37 cellular contexts compared by ENCODE assay signal in the genomic region with DNA sequence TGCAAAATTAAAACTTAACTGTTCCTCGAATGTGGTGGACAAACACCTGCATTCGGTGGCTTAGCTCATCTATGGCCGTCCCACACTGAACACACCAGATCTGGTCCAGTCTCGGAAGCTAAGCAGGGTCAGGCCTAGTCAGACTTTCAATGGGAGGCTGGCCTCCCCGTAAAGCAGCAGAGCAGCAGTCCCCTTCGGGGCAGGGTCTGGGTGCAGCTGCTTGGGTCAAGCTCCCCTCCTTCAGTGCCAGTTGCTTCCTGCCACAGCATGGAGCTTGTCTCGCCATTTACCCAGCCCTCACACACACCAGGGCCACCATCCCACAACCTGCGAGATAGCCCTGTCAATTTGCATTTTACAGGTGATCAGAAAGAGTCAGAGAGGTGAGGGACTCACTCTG.
"Had no signal": no experiment of that assay in that cellular context is flagged by ENCODE, and none has a peak within 500 bp of the region (broad histone marks: within the 10 kb centered on the region; RNA-seq: fewer than 3 reads in every experiment).

No MANE protein-coding gene starts in this region.

- H3K9me3 ChIP-seq: adrenal gland, body of pancreas, breast epithelium had no signal

- H3K27me3 ChIP-seq: adrenal gland, body of pancreas, brain microvascular endothelial cell, breast epithelium had no signal

- ATAC-seq: activated CD8-positive, alpha-beta T cell treated with anti-CD3 and anti-CD28 coated beads for 36 hours; activated naive CD4-positive, alpha-beta T cell treated with anti-CD3 and anti-CD28 coated beads, Interleukin-2, amount 50 U/mL, for 72 hours; activated T-cell treated with anti-CD3 and anti-CD28 coated beads, Interleukin-2, amount 50 U/mL, for 4 hours; activated T-cell treated with anti-CD3 and anti-CD28 coated beads, Interleukin-2, amount 50 U/mL, for 72 hours; activated T-helper 17 cell treated with anti-CD3 and anti-CD28 coated beads, Interleukin-2, amount 50 U/mL, for 72 hours; body of pancreas had no signal

- H3K4me1 ChIP-seq: adrenal gland, body of pancreas, breast epithelium had no signal

- H3K4me3 ChIP-seq: adrenal gland, body of pancreas, breast epithelium had no signal

- H3K36me3 ChIP-seq: adrenal gland, brain microvascular endothelial cell, breast epithelium had no signal

- H3K27ac ChIP-seq: adrenal gland, body of pancreas, brain microvascular endothelial cell, breast epithelium, VCaP had no signal

- H3K4me3 Mint-ChIP-seq: activated B cell treated with CpG ODN at 0.5 μM for 24 hours; activated CD4-positive, alpha-beta memory T cell treated with anti-CD3 and anti-CD28 coated beads for 36 hours; activated CD4-positive, alpha-beta T cell treated with anti-CD3 and anti-CD28 coated beads, Interleukin-2, amount 10 ng/mL, durations not matched to agents 24 days and 14 days; activated CD8-positive, alpha-beta T cell treated with anti-CD3 and anti-CD28 coated beads for 36 hours; activated naive CD4-positive, alpha-beta T cell treated with anti-CD3 and anti-CD28 coated beads for 36 hours; activated naive CD8-positive, alpha-beta T cell treated with anti-CD3 and anti-CD28 coated beads for 36 hours; activated T-cell treated with anti-CD3 and anti-CD28 coated beads, Interleukin-2, amount 50 U/mL, for 4 hours; activated T-cell treated with anti-CD3 and anti-CD28 coated beads, Interleukin-2, amount 50 U/mL, for 72 hours; activated T-helper 1 cell treated with anti-CD3 and anti-CD28 coated beads, Interleukin-12 subunit alpha, Interleukin-12 subunit beta, Interleukin-2, Interleukin-4 antibody, amounts not matched to agents 30 ng/mL and 10 ng/mL and 1 ng/mL, durations not matched to agents 14 hours and 24 hours and 36 hours; activated T-helper 17 cell treated with anti-CD3 and anti-CD28 coated beads, Interleukin-2, amount 50 U/mL, for 72 hours; T-helper 1 cell treated with Interleukin-12 subunit alpha and Interleukin-12 subunit beta and Interleukin-4 antibody, amounts not matched to agents 30 μg/mL and 1 μg/mL, for 36 hours; T-helper 2 cell treated with Interferon-gamma antibody and Interleukin-4, amounts not matched to agents 5 μg/mL and 100 μg/mL, for 36 hours had no signal

- DNase-seq: activated B cell treated with CpG ODN at 0.5 μM for 24 hours; activated CD4-positive, alpha-beta memory T cell treated with anti-CD3 and anti-CD28 coated beads for 36 hours; activated CD4-positive, alpha-beta T cell treated with anti-CD3 and anti-CD28 coated beads for 4 hours; activated CD4-positive, alpha-beta T cell treated with anti-CD3 and anti-CD28 coated beads, Interleukin-2, amount 10 ng/mL, durations not matched to agents 24 days and 14 days; activated CD4-positive, alpha-beta T cell treated with anti-CD3 and anti-CD28 coated beads, Interleukin-2, amount 50 U/mL, for 1 hour; activated CD4-positive, alpha-beta T cell treated with anti-CD3 and anti-CD28 coated beads, Interleukin-2, amount 50 U/mL, for 4 hours; activated CD4-positive, CD25-positive, alpha-beta regulatory T cell treated with anti-CD3 and anti-CD28 coated beads, Interleukin-2, amount 50 U/mL, for 72 hours; activated CD8-positive, alpha-beta memory T cell treated with anti-CD3 and anti-CD28 coated beads, Interleukin-2, amount 50 U/mL, for 4 hours; activated CD8-positive, alpha-beta T cell treated with anti-CD3 and anti-CD28 coated beads for 36 hours; activated effector memory CD4-positive, alpha-beta T cell treated with anti-CD3 and anti-CD28 coated beads, Interleukin-2, amount 50 U/mL, for 16 hours; activated gamma-delta T cell treated with Interleukin-2 at 50 U/mL for 16 hours; activated naive CD4-positive, alpha-beta T cell; activated naive CD4-positive, alpha-beta T cell treated with anti-CD3 and anti-CD28 coated beads for 36 hours; activated naive CD4-positive, alpha-beta T cell treated with anti-CD3 and anti-CD28 coated beads, Interleukin-2, amount 50 U/mL, for 16 hours; activated naive CD8-positive, alpha-beta T cell treated with anti-CD3 and anti-CD28 coated beads for 36 hours; activated T-cell treated with anti-CD3 and anti-CD28 coated beads for 4 hours; activated T-cell treated with anti-CD3 and anti-CD28 coated beads, Interleukin-2, amount 50 U/mL, for 1 hour; activated T-cell treated with anti-CD3 and anti-CD28 coated beads, Interleukin-2, amount 50 U/mL, for 4 hours; activated T-cell treated with anti-CD3 and anti-CD28 coated beads, Interleukin-2, amount 50 U/mL, for 72 hours; adrenal gland; amniotic stem cell; aorta; body of pancreas; brain microvascular endothelial cell; central memory CD4-positive, alpha-beta T cell; T-helper 1 cell; T-helper 2 cell; T-helper 9 cell had no signal

- FAIRE-seq: astrocyte, TTC549 had no signal

- H3K36me3 Mint-ChIP-seq: activated CD4-positive, alpha-beta memory T cell treated with anti-CD3 and anti-CD28 coated beads for 36 hours; activated naive CD4-positive, alpha-beta T cell treated with anti-CD3 and anti-CD28 coated beads, Interleukin-2, amount 50 U/mL, for 72 hours; activated naive CD8-positive, alpha-beta T cell treated with anti-CD3 and anti-CD28 coated beads for 36 hours had no signal

- H3K27ac Mint-ChIP-seq: activated B cell treated with CpG ODN at 0.5 μM for 24 hours; activated CD4-positive, alpha-beta memory T cell treated with anti-CD3 and anti-CD28 coated beads for 36 hours; activated CD4-positive, alpha-beta T cell treated with anti-CD3 and anti-CD28 coated beads, Interleukin-2, amount 10 ng/mL, durations not matched to agents 24 days and 14 days; activated CD8-positive, alpha-beta T cell treated with anti-CD3 and anti-CD28 coated beads for 36 hours; activated naive CD4-positive, alpha-beta T cell treated with anti-CD3 and anti-CD28 coated beads for 36 hours; activated naive CD4-positive, alpha-beta T cell treated with anti-CD3 and anti-CD28 coated beads, Interleukin-2, amount 50 U/mL, for 72 hours; activated naive CD8-positive, alpha-beta T cell treated with anti-CD3 and anti-CD28 coated beads for 36 hours; activated T-cell treated with anti-CD3 and anti-CD28 coated beads, Interleukin-2, amount 50 U/mL, for 72 hours; activated T-helper 1 cell treated with anti-CD3 and anti-CD28 coated beads, Interleukin-12 subunit alpha, Interleukin-12 subunit beta, Interleukin-2, Interleukin-4 antibody, amounts not matched to agents 30 ng/mL and 10 ng/mL and 1 ng/mL, durations not matched to agents 14 hours and 24 hours and 36 hours; activated T-helper 17 cell treated with anti-CD3 and anti-CD28 coated beads, Interleukin-2, amount 50 U/mL, for 72 hours; T-helper 1 cell treated with Interleukin-12 subunit alpha and Interleukin-12 subunit beta and Interleukin-4 antibody, amounts not matched to agents 30 μg/mL and 1 μg/mL, for 36 hours; T-helper 2 cell treated with Interferon-gamma antibody and Interleukin-4, amounts not matched to agents 5 μg/mL and 100 μg/mL, for 36 hours had no signal

- H3K9me3 Mint-ChIP-seq: activated CD4-positive, alpha-beta memory T cell treated with anti-CD3 and anti-CD28 coated beads for 36 hours; activated CD8-positive, alpha-beta T cell treated with anti-CD3 and anti-CD28 coated beads for 36 hours; activated naive CD4-positive, alpha-beta T cell treated with anti-CD3 and anti-CD28 coated beads for 36 hours; activated naive CD8-positive, alpha-beta T cell treated with anti-CD3 and anti-CD28 coated beads for 36 hours; activated T-cell treated with anti-CD3 and anti-CD28 coated beads, Interleukin-2, amount 50 U/mL, for 4 hours; activated T-cell treated with anti-CD3 and anti-CD28 coated beads, Interleukin-2, amount 50 U/mL, for 72 hours; activated T-helper 17 cell treated with anti-CD3 and anti-CD28 coated beads, Interleukin-2, amount 50 U/mL, for 72 hours had no signal

- H3K4me1 Mint-ChIP-seq: activated B cell treated with CpG ODN at 0.5 μM for 24 hours; activated CD4-positive, alpha-beta T cell treated with anti-CD3 and anti-CD28 coated beads, Interleukin-2, amount 10 ng/mL, durations not matched to agents 24 days and 14 days; activated naive CD8-positive, alpha-beta T cell treated with anti-CD3 and anti-CD28 coated beads for 36 hours; activated T-helper 17 cell treated with anti-CD3 and anti-CD28 coated beads, Interleukin-2, amount 50 U/mL, for 72 hours had no signal
